Comparison of ENCODE assay signal across 9 cellular contexts in genomic region chr15:66080791-66081475, GRCh38.
DNase-seq lines count a peak whose midpoint lies in the region; ATAC-seq, FAIRE-seq and TF ChIP-seq lines count a peak whose summit lies in the region.
"Had no signal": no experiment of that assay in that cellular context is flagged by ENCODE, and none has a peak within 500 bp of the region (broad histone marks: within the 10 kb centered on the region; RNA-seq: fewer than 3 reads in every experiment).

No MANE protein-coding gene starts in this region.

- no peaks in the 10 kb centered on the region for H3K36me3 ChIP-seq in GM12878 (ENCODE audit: control insufficient read depth in 2 of 2, insufficient read depth in 2 of 2, low read length in 1 of 2)

- no peak overlapping the region for H3K9ac ChIP-seq in GM12878 (ENCODE audit: control insufficient read depth, insufficient read depth, low read length)

- CTCF ChIA-PET in GM12878 (lab: Yijun Ruan, JAX): interaction anchor here (0.9 to 1.5 kb wide), 2 partner anchors 9 to 163 kb away, joined by 4 to 5 read pairs; no protein-coding TSS in a partner anchor

- H3K27me3 ChIP-seq in GM12878 (replicated peaks in 1 of 2; ENCODE audit: control insufficient read depth in 2 of 2, insufficient read depth in 2 of 2, low read length in 1 of 2): no peaks in the 10 kb centered on the region; a peak in 1 of 4 replicates

- H3K4me3 ChIP-seq in GM12878: no peak overlapping the region
- H3K4me3 ChIP-seq: SK-N-MC had no signal

- H2AFZ ChIP-seq in GM12878 (ENCODE audit: control insufficient read depth, low read depth, low read length): no peak overlapping the region

- RAD21 ChIA-PET in GM12878 (lab: Charles Lee; ENCODE audit: unreplicated experiment): no interaction called here

- TF ChIP-seq RAD21 in GM12878 (IDR thresholded peaks at IDR 0.05; ENCODE audit: insufficient read depth, low read depth, low read length): 0 out of 2 replicates have a peak, but pooled peaks have one; percentile 10

- H3K9me3 ChIP-seq in GM12878 (replicated peaks; ENCODE audit: control insufficient read depth, insufficient read depth, low read length): no peaks in the 10 kb centered on the region

- SMC1A ChIA-PET in GM12878 (lab: Charles Lee; ENCODE audit: uncharacterized antibody, unreplicated experiment): no interaction called here

- no peaks in the 10 kb centered on the region for H3K4me1 ChIP-seq in GM12878 (ENCODE audit: control insufficient read depth, insufficient read depth, low read length)

- no peak for TF ChIP-seq POLR2A in GM12878 (IDR thresholded peaks at IDR 0.05; ENCODE audit: low read depth, low read length)

- WGBS in GM12878 (ENCODE audit: insufficient coverage, insufficient replicate concordance, low lambda C conversion rate, missing lambda C conversion rate): 68% methylated on average over 23 of the region's 24 CpGs

- POLR2A ChIA-PET in GM12878 (lab: Charles Lee): no interaction called here

- in situ Hi-C loops in GM12878 (cut with MboI): no loop called here

- no TSS peak for BruUV-seq in GM12878 (replicated peaks; lab: Mats Ljungman, UMichigan)

- no peak for TF ChIP-seq EP300 in GM12878 (IDR thresholded peaks at IDR 0.05; ENCODE audit: borderline replicate concordance in 1 of 2, control insufficient read depth in 1 of 2, low read depth in 2 of 2, low read length in 2 of 2)

- H3K27ac ChIP-seq in GM12878 (ENCODE audit: control insufficient read depth, insufficient read depth): no peak overlapping the region
- H3K27ac ChIP-seq: SK-N-MC had no signal

- ATAC-seq in GM12878 (peak; percentile 32; the same call in 2 of the 3 replicates), GM21619 (IDR thresholded peaks at IDR 0.05; ENCODE audit: unreplicated experiment) (no peak)

- no peak overlapping the region for H3K4me2 ChIP-seq in GM12878 (ENCODE audit: control insufficient read depth, insufficient read depth)

- H4K20me1 ChIP-seq in GM12878 (ENCODE audit: control insufficient read depth, insufficient read depth): no peaks in the 10 kb centered on the region

- intact Hi-C loops in GM12878 (cut with micrococcal nuclease; ENCODE audit: unreplicated experiment): loop anchor here (10.0 kb wide), 1 partner anchor 446 kb away; no protein-coding TSS in a partner anchor

- DNase-seq in AG08396 (ENCODE audit: low spot score) (peak; percentile 62), HS-27A (ENCODE audit: low read depth) (peak; percentile 11), GM12878 (ENCODE audit: low read depth, low spot score) (no peak), left kidney (ENCODE audit: low read depth, low spot score) (peak; percentile 81), 8988T (no peak)
- no peak for DNase-seq in stimulated activated CD8-positive, alpha-beta memory T cell treated with anti-CD3 and anti-CD28 coated beads, Interleukin-4, amount 100 ng/mL, for 48 hours
- no peak for DNase-seq in activated CD4-positive, alpha-beta T cell treated with anti-CD3 and anti-CD28 coated beads for 1 hour

- TF ChIP-seq CTCF in GM12878 (IDR thresholded peaks at IDR 0.05 in 2 of 3, conservative IDR thresholded peaks at IDR 0.05 in 1 of 3; ENCODE audit: control insufficient read depth in 2 of 3, extremely low read depth in 1 of 3, insufficient read depth in 1 of 3, low read depth in 3 of 3, low read length in 3 of 3): 0 out of 6 replicates have a peak, but pooled peaks of 2 of the 3 experiments have one; percentile 0 to 11

- H3K79me2 ChIP-seq in GM12878 (ENCODE audit: control insufficient read depth, insufficient read depth, low read length): no peaks in the 10 kb centered on the region

- FAIRE-seq in GM12878 (lab: Jason Lieb, UNC): no peak

TF ChIP-seq in GM12878, 131 proteins besides CTCF, POLR2A, EP300 and RAD21:
- TF ChIP-seq LARP7 (IDR thresholded peaks at IDR 0.05): no peak
- TF ChIP-seq E2F8 (IDR thresholded peaks at IDR 0.05; ENCODE audit: low read depth, partially characterized antibody): no peak
- TF ChIP-seq ETV6 (conservative IDR thresholded peaks at IDR 0.05 in 1 of 2, IDR thresholded peaks at IDR 0.05 in 1 of 2; ENCODE audit: borderline replicate concordance in 1 of 2, low read depth in 1 of 2): no peak
- TF ChIP-seq RUNX3 (IDR thresholded peaks at IDR 0.05; ENCODE audit: low read length): no peak
- TF ChIP-seq CBX5 (IDR thresholded peaks at IDR 0.05; ENCODE audit: low read depth): no peak
- TF ChIP-seq NFYA (IDR thresholded peaks at IDR 0.05; ENCODE audit: borderline replicate concordance, low read depth, low read length): no peak
- TF ChIP-seq ATF2 (IDR thresholded peaks at IDR 0.05; ENCODE audit: low read length): no peak
- TF ChIP-seq ZNF622 (IDR thresholded peaks at IDR 0.05): no peak
- no peak for TF ChIP-seq PAX8 (IDR thresholded peaks at IDR 0.05)
- no peak for TF ChIP-seq IRF5 (IDR thresholded peaks at IDR 0.05; ENCODE audit: borderline replicate concordance)

Comparison
In these comparisons a context has a peak if more than half of its experiments do, and no peak if none do; other contexts are left out.
1. DNase-seq: peak in AG08396 (single experiment), HS-27A (single experiment) and left kidney (single experiment); none in GM12878 (single experiment), stimulated activated CD8-positive, alpha-beta memory T cell treated with anti-CD3 and anti-CD28 coated beads, Interleukin-4, amount 100 ng/mL, for 48 hours (single experiment), 8988T (single experiment) and activated CD4-positive, alpha-beta T cell treated with anti-CD3 and anti-CD28 coated beads for 1 hour (single experiment).